10 cellular contexts compared by ENCODE assay signal in genomic region chr10:14396441-14397048, GRCh38.
DNase-seq lines count a peak whose midpoint lies in the region; ATAC-seq and TF ChIP-seq lines count a peak whose summit lies in the region.
"Had no signal": no experiment of that assay in that cellular context is flagged by ENCODE, and none has a peak within 500 bp of the region (broad histone marks: within the 10 kb centered on the region; RNA-seq: fewer than 3 reads in every experiment).

No MANE protein-coding gene starts in this region.

- no peak overlapping the region for H3K27ac Mint-ChIP-seq in Caco-2 (ENCODE audit: unreplicated experiment)
- peak overlapping the region; percentile 62 for H3K27ac Mint-ChIP-seq in mesothelial cell of epicardium
- H3K27ac Mint-ChIP-seq in activated T-helper 17 cell treated with anti-CD3 and anti-CD28 coated beads, Interleukin-2, amount 50 U/mL, for 72 hours = no peak overlapping the region

- no peak overlapping the region for H3K4me3 ChIP-seq in Caco-2 (ENCODE audit: low read depth, low read length)
- no peak overlapping the region for H3K4me3 ChIP-seq in dorsolateral prefrontal cortex
- H3K4me3 ChIP-seq: SK-N-MC had no signal

- H3K9me3 Mint-ChIP-seq in Caco-2 (ENCODE audit: unreplicated experiment) (peaks cover 30% of the 10 kb centered on the region), mesothelial cell of epicardium (peaks cover 17% of the 10 kb centered on the region)
- no peaks in the 10 kb centered on the region for H3K9me3 Mint-ChIP-seq in activated T-helper 17 cell treated with anti-CD3 and anti-CD28 coated beads, Interleukin-2, amount 50 U/mL, for 72 hours

- no peaks in the 10 kb centered on the region for H3K4me1 Mint-ChIP-seq in Caco-2 (ENCODE audit: low read depth, unreplicated experiment)
- peaks cover 3% of the 10 kb centered on the region for H3K4me1 Mint-ChIP-seq in mesothelial cell of epicardium
- no peaks in the 10 kb centered on the region for H3K4me1 Mint-ChIP-seq in activated T-helper 17 cell treated with anti-CD3 and anti-CD28 coated beads, Interleukin-2, amount 50 U/mL, for 72 hours

- no TSS peak for BruUV-seq in Caco-2 (replicated peaks; lab: Mats Ljungman, UMichigan)

- no peak for ATAC-seq in GM21526 (IDR thresholded peaks at IDR 0.05; ENCODE audit: low FRiP score, unreplicated experiment)
- no peak for ATAC-seq in activated T-helper 17 cell treated with anti-CD3 and anti-CD28 coated beads, Interleukin-2, amount 50 U/mL, for 72 hours (replicated peaks)

- H3K27me3 ChIP-seq in Caco-2 (replicated peaks; ENCODE audit: control insufficient read depth, insufficient read depth, low read length) (no peaks in the 10 kb centered on the region), dorsolateral prefrontal cortex (no peaks in the 10 kb centered on the region)

- TF ChIP-seq CTCF in Caco-2 (IDR thresholded peaks at IDR 0.05; ENCODE audit: insufficient read depth in 1 of 2, low read depth in 1 of 2, low read length in 1 of 2, severe bottlenecking in 1 of 2, unreplicated experiment in 1 of 2) (peak; percentile 23 to 59), dorsolateral prefrontal cortex (IDR thresholded peaks at IDR 0.05 in 54 of 56, conservative IDR thresholded peaks at IDR 0.05 in 2 of 56; ENCODE audit: low read depth in 1 of 56, partially characterized antibody in 56 of 56) (peak in 30 of 56 donors; percentile 2 to 56 (median 22)), mesothelial cell of epicardium (IDR thresholded peaks at IDR 0.05; ENCODE audit: unreplicated experiment) (peak; percentile 87)

- peak overlapping the region in 50 of 59 donors; percentile 7 to 81 (median 55) for H3K27ac ChIP-seq in dorsolateral prefrontal cortex
- H3K27ac ChIP-seq: parathyroid adenoma, SK-N-MC had no signal

- H3K36me3 Mint-ChIP-seq in Caco-2 (ENCODE audit: insufficient read depth, unreplicated experiment) (no peaks in the 10 kb centered on the region), mesothelial cell of epicardium (peaks cover 2% of the 10 kb centered on the region)
- H3K36me3 Mint-ChIP-seq in activated T-helper 17 cell treated with anti-CD3 and anti-CD28 coated beads, Interleukin-2, amount 50 U/mL, for 72 hours (ENCODE audit: low read depth) = no peaks in the 10 kb centered on the region

- H3K27me3 Mint-ChIP-seq in Caco-2 (ENCODE audit: insufficient read depth, unreplicated experiment) (peaks cover 2% of the 10 kb centered on the region), mesothelial cell of epicardium (ENCODE audit: low read depth) (no peaks in the 10 kb centered on the region)
- peaks cover 20% of the 10 kb centered on the region for H3K27me3 Mint-ChIP-seq in activated T-helper 17 cell treated with anti-CD3 and anti-CD28 coated beads, Interleukin-2, amount 50 U/mL, for 72 hours

- intact Hi-C loops in Caco-2 (cut with micrococcal nuclease; ENCODE audit: unreplicated experiment) = no loop called here
- intact Hi-C loops in dorsolateral prefrontal cortex (cut with DNase I) = loop anchor here in 1 of 2 donors (5.0 kb wide), 1 partner anchor 81 kb away; no protein-coding TSS in a partner anchor

- CTCF ChIA-PET in Caco-2 (lab: Charles Lee) = interaction anchor here (0.7 kb wide), 2 partner anchors 151 to 374 kb away, joined by 4 to 5 read pairs; no protein-coding TSS in a partner anchor

- no peaks in the 10 kb centered on the region for H3K9me3 ChIP-seq in Caco-2

- H3K4me3 Mint-ChIP-seq in Caco-2 (ENCODE audit: unreplicated experiment) (no peak overlapping the region), mesothelial cell of epicardium (no peak overlapping the region)
- no peak overlapping the region for H3K4me3 Mint-ChIP-seq in activated T-helper 17 cell treated with anti-CD3 and anti-CD28 coated beads, Interleukin-2, amount 50 U/mL, for 72 hours

- no peaks in the 10 kb centered on the region for H3K4me1 ChIP-seq in Caco-2
- H3K4me1 ChIP-seq: parathyroid adenoma had no signal

- POLR2A ChIA-PET in Caco-2 (lab: Charles Lee) = no interaction called here

- DNase-seq in Caco-2 (no peak), M059J (ENCODE audit: low read depth) (peak; percentile 82), dorsolateral prefrontal cortex (no peak), mesothelial cell of epicardium (ENCODE audit: low spot score in 2 of 2, unreplicated experiment in 2 of 2) (no peak), amygdala (lab: John Stamatoyannopoulos, UW) (no peak), SHP77 (lab: John Stamatoyannopoulos, UW) (no peak)

- H3K36me3 ChIP-seq in Caco-2 (ENCODE audit: control insufficient read depth, insufficient read depth, low read length) = no peaks in the 10 kb centered on the region

Comparison
In these comparisons a context has a peak if more than half of its experiments do, and no peak if none do; other contexts are left out.
1. CTCF ChIP-seq: peak in every context shown above with its lines; median percentile 87 in mesothelial cell of epicardium; 41 in Caco-2; 22 in dorsolateral prefrontal cortex.